Comparison of ENCODE assay signal across 10 cellular contexts in genomic region chr9:135780086-135780485, GRCh38.
"Had no signal": no experiment of that assay in that cellular context is flagged by ENCODE, and none has a peak within 500 bp of the region (broad histone marks: within the 10 kb centered on the region; RNA-seq: fewer than 3 reads in every experiment).

No MANE protein-coding gene starts in this region.

- H3K4me1 ChIP-seq: HAP-1 had no signal

- H3K4me2 ChIP-seq: KMS-11 had no signal

- FAIRE-seq: H1 had no signal

- H3K4me3 ChIP-seq: GM23248, HAP-1 had no signal

- H3K4me3 Mint-ChIP-seq: HFFc6 had no signal

- H3K27ac Mint-ChIP-seq: HFFc6 had no signal

- H3K36me3 ChIP-seq: HAP-1 had no signal

- ATAC-seq: HCT116 had no signal

- H3K9me3 ChIP-seq: HAP-1 had no signal

- H3K9me3 Mint-ChIP-seq: HFFc6 had no signal

- H3K27ac ChIP-seq: GM23248, HL-60, KMS-11 had no signal

- H2AFZ ChIP-seq: GM23248 had no signal

- DNase-seq: GM23248, H7, HFFc6, IMR-90, KBM-7 had no signal
